In genomic region chr17:42908872-42909700, GRCh38 we compare ENCODE assay signal across 1 cellular context.
TF ChIP-seq lines count a peak whose summit lies in the region.

No MANE protein-coding gene starts in this region.

TF ChIP-seq in H1, 55 proteins besides CTCF, POLR2A, EP300 and RAD21:
- TF ChIP-seq KDM5A (IDR thresholded peaks at IDR 0.05; ENCODE audit: low read length) (no peak), JUND (IDR thresholded peaks at IDR 0.05; ENCODE audit: low read length) (no peak), CEBPB (IDR thresholded peaks at IDR 0.05; ENCODE audit: low read depth, low read length) (no peak), POU5F1 (IDR thresholded peaks at IDR 0.05; ENCODE audit: low read depth, low read length) (no peak), RBBP5 (IDR thresholded peaks at IDR 0.05; ENCODE audit: borderline replicate concordance, low read depth, low read length) (no peak), MAX (IDR thresholded peaks at IDR 0.05) (no peak), SUZ12 (IDR thresholded peaks at IDR 0.05; ENCODE audit: low read length) (no peak), CBX5 (IDR thresholded peaks at IDR 0.05; ENCODE audit: low read depth, low read length) (no peak), NANOG (IDR thresholded peaks at IDR 0.05; ENCODE audit: insufficient read depth, low read depth, low read length, poor library complexity, severe bottlenecking) (no peak), CTBP2 (IDR thresholded peaks at IDR 0.05; ENCODE audit: borderline replicate concordance, insufficient read depth, insufficient read length, low read length) (no peak), ATF3 (IDR thresholded peaks at IDR 0.05; ENCODE audit: insufficient read depth, low read depth, low read length) (no peak), CREB1 (IDR thresholded peaks at IDR 0.05) (no peak), GTF2F1 (IDR thresholded peaks at IDR 0.05; ENCODE audit: borderline replicate concordance, low read depth, low read length) (no peak)
